16 cellular contexts compared by ENCODE assay signal in the genomic region with DNA sequence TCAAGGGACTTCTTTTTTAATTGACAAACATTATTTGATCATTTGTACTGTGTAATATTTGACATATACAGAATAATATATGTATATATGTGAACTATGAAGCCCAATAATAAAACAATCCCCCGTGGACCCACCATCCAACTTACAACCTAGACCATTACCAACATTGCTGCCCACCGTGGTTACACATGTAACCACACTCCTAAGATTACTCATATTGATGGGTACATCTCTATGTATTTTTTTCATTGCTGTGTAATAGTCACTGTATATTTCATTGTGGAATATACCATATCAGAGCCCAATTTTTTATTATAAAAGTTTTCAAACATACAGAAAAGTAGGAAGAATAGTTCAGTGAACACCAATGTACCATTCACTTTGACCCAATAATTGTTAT.
DNase-seq lines count a peak whose midpoint lies in the region; ATAC-seq lines count a peak whose summit lies in the region.
"Had no signal": no experiment of that assay in that cellular context is flagged by ENCODE, and none has a peak within 500 bp of the region (broad histone marks: within the 10 kb centered on the region; RNA-seq: fewer than 3 reads in every experiment).

No MANE protein-coding gene starts in this region.

- peak overlapping the region; percentile 79 for H3K27ac Mint-ChIP-seq in activated CD4-positive, alpha-beta T cell treated with anti-CD3 and anti-CD28 coated beads, Interleukin-2, amount 10 ng/mL, durations not matched to agents 24 days and 14 days
- no peak overlapping the region for H3K27ac Mint-ChIP-seq in activated CD4-positive, alpha-beta T cell treated with anti-CD3 and anti-CD28 coated beads, Interleukin-2, amount 10 ng/mL, durations not matched to agents 7 days and 5 days
- H3K27ac Mint-ChIP-seq in activated T-helper 17 cell treated with anti-CD3 and anti-CD28 coated beads, Interleukin-2, amount 50 U/mL, for 72 hours, result peak overlapping the region; percentile 73
- H3K27ac Mint-ChIP-seq in naive B cell, result peak overlapping the region in 5 of 6 donors; percentile 23 to 84 (median 72)
- H3K27ac Mint-ChIP-seq: nephron progenitor cell had no signal

- CTCF ChIA-PET in activated CD4-positive, alpha-beta T cell treated with anti-CD3 and anti-CD28 coated beads, Interleukin-2, amount 10 ng/mL, durations not matched to agents 7 days and 5 days (lab: Charles Lee), result interaction anchor here (1.0 to 1.8 kb wide), 2 partner anchors 12 to 22 kb away, joined by 4 to 10 read pairs; no protein-coding TSS in a partner anchor

- intact Hi-C loops in activated CD4-positive, alpha-beta T cell treated with anti-CD3 and anti-CD28 coated beads, Interleukin-2, amount 10 ng/mL, durations not matched to agents 24 days and 14 days (cut with micrococcal nuclease), result no loop called here

- no peak overlapping the region for H3K4me3 Mint-ChIP-seq in activated CD4-positive, alpha-beta T cell treated with anti-CD3 and anti-CD28 coated beads, Interleukin-2, amount 10 ng/mL, durations not matched to agents 24 days and 14 days
- no peak overlapping the region for H3K4me3 Mint-ChIP-seq in activated CD4-positive, alpha-beta T cell treated with anti-CD3 and anti-CD28 coated beads, Interleukin-2, amount 10 ng/mL, durations not matched to agents 7 days and 5 days
- H3K4me3 Mint-ChIP-seq in activated T-helper 17 cell treated with anti-CD3 and anti-CD28 coated beads, Interleukin-2, amount 50 U/mL, for 72 hours, result peak overlapping the region; percentile 55
- peak overlapping the region in 1 of 8 donors; percentile 75 for H3K4me3 Mint-ChIP-seq in naive B cell
- H3K4me3 Mint-ChIP-seq: nephron progenitor cell had no signal

- H3K4me1 Mint-ChIP-seq in activated CD4-positive, alpha-beta T cell treated with anti-CD3 and anti-CD28 coated beads, Interleukin-2, amount 10 ng/mL, durations not matched to agents 24 days and 14 days, result peaks cover 46% of the 10 kb centered on the region
- peaks cover 70% of the 10 kb centered on the region for H3K4me1 Mint-ChIP-seq in activated CD4-positive, alpha-beta T cell treated with anti-CD3 and anti-CD28 coated beads, Interleukin-2, amount 10 ng/mL, durations not matched to agents 7 days and 5 days
- peaks cover 60% of the 10 kb centered on the region for H3K4me1 Mint-ChIP-seq in activated T-helper 17 cell treated with anti-CD3 and anti-CD28 coated beads, Interleukin-2, amount 50 U/mL, for 72 hours
- H3K4me1 Mint-ChIP-seq in naive B cell, result peaks cover 56 to 69% (median 65%) of the 10 kb centered on the region in 3 donors

- H3K9me3 Mint-ChIP-seq in activated CD4-positive, alpha-beta T cell treated with anti-CD3 and anti-CD28 coated beads, Interleukin-2, amount 10 ng/mL, durations not matched to agents 24 days and 14 days, result no peaks in the 10 kb centered on the region
- H3K9me3 Mint-ChIP-seq in activated CD4-positive, alpha-beta T cell treated with anti-CD3 and anti-CD28 coated beads, Interleukin-2, amount 10 ng/mL, durations not matched to agents 7 days and 5 days, result no peaks in the 10 kb centered on the region
- no peaks in the 10 kb centered on the region for H3K9me3 Mint-ChIP-seq in activated T-helper 17 cell treated with anti-CD3 and anti-CD28 coated beads, Interleukin-2, amount 50 U/mL, for 72 hours
- no peaks in the 10 kb centered on the region for H3K9me3 Mint-ChIP-seq in naive B cell
- H3K9me3 Mint-ChIP-seq: nephron progenitor cell had no signal

- ATAC-seq in GM18867 (IDR thresholded peaks at IDR 0.05; ENCODE audit: unreplicated experiment) (peak; percentile 18), naive B cell (ENCODE audit: low read depth in 2 of 2) (no peak), HG03196 (IDR thresholded peaks at IDR 0.05; ENCODE audit: unreplicated experiment) (no peak), GM21619 (IDR thresholded peaks at IDR 0.05; ENCODE audit: unreplicated experiment) (no peak)
- peak; percentile 58 for ATAC-seq in activated T-helper 17 cell treated with anti-CD3 and anti-CD28 coated beads, Interleukin-2, amount 50 U/mL, for 72 hours (replicated peaks)
- ATAC-seq: left cardiac atrium, Right ventricle myocardium inferior had no signal

- H3K27me3 Mint-ChIP-seq in activated CD4-positive, alpha-beta T cell treated with anti-CD3 and anti-CD28 coated beads, Interleukin-2, amount 10 ng/mL, durations not matched to agents 24 days and 14 days, result no peaks in the 10 kb centered on the region
- H3K27me3 Mint-ChIP-seq in activated CD4-positive, alpha-beta T cell treated with anti-CD3 and anti-CD28 coated beads, Interleukin-2, amount 10 ng/mL, durations not matched to agents 7 days and 5 days, result no peaks in the 10 kb centered on the region
- H3K27me3 Mint-ChIP-seq in activated T-helper 17 cell treated with anti-CD3 and anti-CD28 coated beads, Interleukin-2, amount 50 U/mL, for 72 hours, result no peaks in the 10 kb centered on the region
- no peaks in the 10 kb centered on the region for H3K27me3 Mint-ChIP-seq in naive B cell

- peaks cover 64% of the 10 kb centered on the region for H3K36me3 Mint-ChIP-seq in activated CD4-positive, alpha-beta T cell treated with anti-CD3 and anti-CD28 coated beads, Interleukin-2, amount 10 ng/mL, durations not matched to agents 24 days and 14 days (ENCODE audit: low read depth)
- peaks cover 79% of the 10 kb centered on the region for H3K36me3 Mint-ChIP-seq in activated CD4-positive, alpha-beta T cell treated with anti-CD3 and anti-CD28 coated beads, Interleukin-2, amount 10 ng/mL, durations not matched to agents 7 days and 5 days (ENCODE audit: low read depth)
- peaks cover 96% of the 10 kb centered on the region for H3K36me3 Mint-ChIP-seq in activated T-helper 17 cell treated with anti-CD3 and anti-CD28 coated beads, Interleukin-2, amount 50 U/mL, for 72 hours (ENCODE audit: low read depth)
- H3K36me3 Mint-ChIP-seq in naive B cell, result peaks cover 46 to 54% of the 10 kb centered on the region in 2 donors

- no peak for DNase-seq in activated CD4-positive, alpha-beta T cell treated with anti-CD3 and anti-CD28 coated beads, Interleukin-2, amount 10 ng/mL, durations not matched to agents 24 days and 14 days
- no peak for DNase-seq in activated CD4-positive, alpha-beta T cell treated with anti-CD3 and anti-CD28 coated beads, Interleukin-2, amount 10 ng/mL, durations not matched to agents 7 days and 5 days
- no peak for DNase-seq in naive B cell
- DNase-seq in NK-92 (lab: John Stamatoyannopoulos, UW; ENCODE audit: unreplicated experiment), result no peak
- DNase-seq: activated gamma-delta T cell treated with Interleukin-2 at 50 U/mL for 16 hours, KBM-7, left cardiac atrium, NCI-H1694 treated with DMSO at 0.1 percent for 48 hours, NCI-H69, nephron progenitor cell, sigmoid colon had no signal

- POLR2A ChIA-PET in activated CD4-positive, alpha-beta T cell treated with anti-CD3 and anti-CD28 coated beads, Interleukin-2, amount 10 ng/mL, durations not matched to agents 7 days and 5 days (lab: Charles Lee), result interaction anchor here (0.9 kb wide), 1 partner anchor 15 kb away, joined by 4 read pairs; no protein-coding TSS in a partner anchor

Comparison
In these comparisons a context has a peak if more than half of its experiments do, and no peak if none do; other contexts are left out.
1. ATAC-seq: peak in GM18867 (single experiment) and activated T-helper 17 cell treated with anti-CD3 and anti-CD28 coated beads, Interleukin-2, amount 50 U/mL, for 72 hours (single experiment); none in naive B cell (0 of 2), HG03196 (single experiment) and GM21619 (single experiment).